ENCODE assay signal across 21 cellular contexts in genomic region chr11:29627541-29627940, GRCh38.
"Had no signal": no experiment of that assay in that cellular context is flagged by ENCODE, and none has a peak within 500 bp of the region (broad histone marks: within the 10 kb centered on the region; RNA-seq: fewer than 3 reads in every experiment).

No MANE protein-coding gene starts in this region.

- DNase-seq: dermis blood vessel endothelial cell; effector memory CD4-positive, alpha-beta T cell; midbrain; naive thymus-derived CD4-positive, alpha-beta T cell; nucleus accumbens; right cardiac atrium; sigmoid colon; small intestine; stimulated activated CD4-positive, alpha-beta T cell treated with anti-CD3 and anti-CD28 coated beads, Interleukin-12 subunit alpha, Interleukin-12 subunit beta, amount 100 ng/mL, for 4 hours; stimulated activated CD4-positive, alpha-beta T cell treated with anti-CD3 and anti-CD28 coated beads, Interleukin-1b, Interleukin-23, amount 100 ng/mL, for 48 hours; stimulated activated CD4-positive, alpha-beta T cell treated with anti-CD3 and anti-CD28 coated beads, Interleukin-4, amount 100 ng/mL, for 1 hour; stimulated activated CD8-positive, alpha-beta memory T cell treated with anti-CD3 and anti-CD28 coated beads, Interleukin-4, amount 100 ng/mL, for 48 hours; stimulated activated naive CD4-positive, alpha-beta T cell; stimulated activated naive CD8-positive, alpha-beta T cell treated with anti-CD3 and anti-CD28 coated beads, Interleukin-15, amount 100 ng/mL, for 72 hours; thyroid gland had no signal

- H3K36me3 ChIP-seq: esophagus muscularis mucosa, prostate gland, sigmoid colon, suprapubic skin, thyroid gland had no signal

- H3K27ac ChIP-seq: coronary artery, esophagus muscularis mucosa, prostate gland, sigmoid colon, suprapubic skin, thyroid gland had no signal

- ATAC-seq: left lobe of liver; naive thymus-derived CD4-positive, alpha-beta T cell; right cardiac atrium; stimulated activated naive CD8-positive, alpha-beta T cell treated with anti-CD3 and anti-CD28 coated beads, Interleukin-15, amount 100 ng/mL, for 72 hours had no signal

- H3K4me1 ChIP-seq: esophagus muscularis mucosa, prostate gland, sigmoid colon, suprapubic skin, thyroid gland had no signal

- H3K9me3 ChIP-seq: esophagus muscularis mucosa, prostate gland, sigmoid colon, thyroid gland had no signal

- H3K4me3 ChIP-seq: coronary artery, esophagus muscularis mucosa, lung, prostate gland, sigmoid colon, suprapubic skin, thyroid gland had no signal

- H3K27me3 ChIP-seq: esophagus muscularis mucosa, sigmoid colon, suprapubic skin, thyroid gland had no signal
